8 cellular contexts compared by ENCODE assay signal in the genomic region with DNA sequence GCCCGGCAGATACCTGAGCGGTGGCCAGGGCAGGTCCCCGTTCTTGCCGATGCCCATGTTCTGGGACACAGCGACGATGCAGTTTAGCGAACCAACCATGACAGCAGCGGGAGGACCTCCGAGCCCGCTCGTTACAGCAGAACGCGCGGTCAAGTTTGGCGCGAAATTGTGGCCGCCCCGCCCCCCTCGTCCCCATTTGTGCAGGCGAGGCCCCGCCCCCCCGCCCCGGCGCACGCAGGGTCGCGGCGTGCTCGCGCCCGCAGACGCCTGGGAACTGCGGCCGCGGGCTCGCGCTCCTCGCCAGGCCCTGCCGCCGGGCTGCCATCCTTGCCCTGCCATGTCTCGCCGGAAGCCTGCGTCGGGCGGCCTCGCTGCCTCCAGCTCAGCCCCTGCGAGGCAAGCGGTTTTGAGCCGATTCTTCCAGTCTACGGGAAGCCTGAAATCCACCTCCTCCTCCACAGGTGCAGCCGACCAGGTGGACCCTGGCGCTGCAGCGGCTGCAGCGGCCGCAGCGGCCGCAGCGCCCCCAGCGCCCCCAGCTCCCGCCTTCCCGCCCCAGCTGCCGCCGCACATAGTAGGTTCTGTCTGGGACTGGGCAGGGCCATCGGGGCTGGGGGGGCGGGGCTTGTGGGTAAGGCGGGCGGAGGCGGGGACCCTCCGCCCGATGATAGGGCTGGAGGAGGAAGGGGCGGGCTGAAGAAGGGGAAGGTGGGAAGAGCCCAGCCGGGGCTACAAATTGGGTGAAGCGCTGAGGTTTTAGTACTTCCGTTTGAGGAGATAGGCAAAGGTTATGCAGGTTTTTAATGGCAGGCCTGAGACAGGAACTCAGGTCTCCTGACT. TPM values are rescaled to one million over a fixed set of nuclear protein-coding genes. Genes with fewer than 3 reads are reported as not detected.
A peak's percentile ranks its signal among the peaks of the same experiment; 100 is the strongest.
DNase-seq lines count a peak whose midpoint lies in the region; ATAC-seq and TF ChIP-seq lines count a peak whose summit lies in the region.

A gene (minus strand): TSS at position 593 of the 840 bp plus-strand sequence. CDS start 494 bp downstream, at position 99.
A gene (plus strand): TSS at position 262 of the 840 bp plus-strand sequence. CDS start 76 bp downstream, at position 338.

- H3K9me3 Mint-ChIP-seq in type B pancreatic cell: no peaks in the 10 kb centered on the region

- H3K27ac Mint-ChIP-seq in type B pancreatic cell: peak within 1 kb of the TSS; percentile 86

- peak; percentile 41 for ATAC-seq in HG02840 (IDR thresholded peaks at IDR 0.05; ENCODE audit: low FRiP score, unreplicated experiment)
- peak; percentile 75 to 88 for ATAC-seq in left cardiac atrium

- DNase-seq in NCI-H146 treated with DMSO at 0.1 percent for 48 hours (lab: John Stamatoyannopoulos, UW; ENCODE audit: unreplicated experiment) (peak; percentile 89), T-helper 1 cell (peak; percentile 77 to 98 (median 83)), amniotic epithelial cell (ENCODE audit: low read depth) (peak; percentile 86), left cardiac atrium (peak; percentile 87), posterior cingulate gyrus (peak; percentile 65 to 97 (median 80)), type B pancreatic cell (ENCODE audit: extremely low spot score, unreplicated experiment) (peak; percentile 87)

- peak within 1 kb of the TSS; percentile 95 for H3K4me3 Mint-ChIP-seq in type B pancreatic cell

- H3K36me3 Mint-ChIP-seq in type B pancreatic cell: peaks cover 18% of the 10 kb centered on the region

- TF ChIP-seq CTCF in GM12873 (IDR thresholded peaks at IDR 0.05; ENCODE audit: insufficient read depth, low read depth, low read length, missing control alignments) (peak; percentile 21), type B pancreatic cell (conservative IDR thresholded peaks at IDR 0.05) (peak; percentile 53)

- H3K4me1 Mint-ChIP-seq in type B pancreatic cell (ENCODE audit: unreplicated experiment): peaks cover 26% of the 10 kb centered on the region

- no peaks in the 10 kb centered on the region for H3K27me3 Mint-ChIP-seq in type B pancreatic cell

- intact Hi-C loops in left cardiac atrium (cut with DNase I): no loop called here
- intact Hi-C loops in posterior cingulate gyrus (cut with DNase I): loop anchor here (5.0 kb wide), 1 partner anchor 167 kb away; a partner anchor contains a TSS

RNA-seq across cellular contexts. Expression of the first gene that starts in this region (rescaled TPM):
- total RNA-seq in left cardiac atrium: 10 to 100 TPM in 1 of 2 donors, 1 to 10 TPM in 1; 4.5 to 11.5 TPM
- 24.8 and 55.1 TPM in 2 replicates for total RNA-seq in type B pancreatic cell (ENCODE audit: low replicate concordance)

RNA-seq across cellular contexts. Expression of the second gene that starts in this region (rescaled TPM):
- total RNA-seq in left cardiac atrium: 10 to 100 TPM; 10.9 to 11.5 TPM
- total RNA-seq in type B pancreatic cell (ENCODE audit: low replicate concordance): 10.4 and 13.9 TPM in 2 replicates

Comparison
In these comparisons a context has a peak if more than half of its experiments do, and no peak if none do; other contexts are left out.
1. Peak in every context shown above with its lines: DNase-seq and ATAC-seq.